ENCODE assay signal across 14 cellular contexts in the genomic region with DNA sequence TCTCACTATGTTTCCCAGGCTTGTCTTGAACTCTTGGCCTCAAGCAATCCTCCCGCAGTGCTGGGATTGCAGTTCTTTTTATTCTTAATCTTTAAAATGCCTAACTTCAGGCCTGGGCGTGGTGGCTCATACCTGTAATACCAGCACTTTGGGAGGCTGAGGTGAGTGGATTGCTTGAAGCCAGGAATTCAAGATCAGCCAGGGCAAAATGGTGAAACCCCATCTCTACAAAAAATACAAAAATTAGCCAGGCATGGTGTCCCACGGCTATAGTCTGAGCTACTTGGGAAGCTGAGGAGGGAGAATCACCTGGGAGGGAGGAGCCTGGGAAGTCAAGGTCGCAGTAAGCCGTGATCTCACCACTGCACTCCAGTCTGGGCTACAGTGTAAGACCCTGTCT.
"Had no signal": no experiment of that assay in that cellular context is flagged by ENCODE, and none has a peak within 500 bp of the region (broad histone marks: within the 10 kb centered on the region; RNA-seq: fewer than 3 reads in every experiment).

No MANE protein-coding gene starts in this region.

- ATAC-seq: stimulated activated effector memory CD8-positive, alpha-beta T cell treated with anti-CD3 and anti-CD28 coated beads, Interleukin-12 subunit alpha, Interleukin-12 subunit beta, amount 100 ng/mL, for 72 hours had no signal

- H3K36me3 ChIP-seq: vagina had no signal

- H3K27me3 Mint-ChIP-seq: activated CD4-positive, alpha-beta memory T cell treated with anti-CD3 and anti-CD28 coated beads, Interleukin-2, amount 10 ng/mL, durations not matched to agents 7 days and 5 days had no signal

- H3K27ac Mint-ChIP-seq: activated CD4-positive, alpha-beta memory T cell treated with anti-CD3 and anti-CD28 coated beads, Interleukin-2, amount 10 ng/mL, durations not matched to agents 7 days and 5 days; activated T-cell treated with anti-CD3 and anti-CD28 coated beads, Interleukin-2, amount 50 U/mL, for 24 hours; stimulated activated effector memory CD8-positive, alpha-beta T cell treated with anti-CD3 and anti-CD28 coated beads, Interleukin-12 subunit alpha, Interleukin-12 subunit beta, amount 100 ng/mL, for 72 hours had no signal

- H3K9me3 Mint-ChIP-seq: activated CD4-positive, alpha-beta memory T cell treated with anti-CD3 and anti-CD28 coated beads, Interleukin-2, amount 10 ng/mL, durations not matched to agents 7 days and 5 days; activated T-cell treated with anti-CD3 and anti-CD28 coated beads, Interleukin-2, amount 50 U/mL, for 24 hours; stimulated activated effector memory CD8-positive, alpha-beta T cell treated with anti-CD3 and anti-CD28 coated beads, Interleukin-12 subunit alpha, Interleukin-12 subunit beta, amount 100 ng/mL, for 72 hours had no signal

- DNase-seq: activated CD4-positive, alpha-beta memory T cell treated with anti-CD3 and anti-CD28 coated beads, Interleukin-2, amount 10 ng/mL, durations not matched to agents 7 days and 5 days; activated effector memory CD4-positive, alpha-beta T cell treated with Interleukin-2 at 50 U/mL for 16 hours; activated naive CD4-positive, alpha-beta T cell treated with anti-CD3 and anti-CD28 coated beads, Interleukin-2, amount 50 U/mL, for 16 hours; activated T-cell treated with anti-CD3 and anti-CD28 coated beads, Interleukin-2, amount 50 U/mL, for 24 hours; central memory CD4-positive, alpha-beta T cell; cortex of kidney; effector CD4-positive, alpha-beta T cell; esophagus squamous epithelium; hippocampal formation; stimulated activated CD4-positive, alpha-beta T cell treated with anti-CD3 and anti-CD28 coated beads, Interleukin-12 subunit alpha, Interleukin-12 subunit beta, amount 100 ng/mL, for 4 hours; stimulated activated CD4-positive, alpha-beta T cell treated with anti-CD3 and anti-CD28 coated beads, Interleukin-2, amount 100 ng/mL, for 24 hours; T-helper 1 cell had no signal

- H3K27ac ChIP-seq: esophagus squamous epithelium, vagina had no signal

- H3K4me3 ChIP-seq: esophagus squamous epithelium, vagina had no signal

- H3K4me3 Mint-ChIP-seq: activated CD4-positive, alpha-beta memory T cell treated with anti-CD3 and anti-CD28 coated beads, Interleukin-2, amount 10 ng/mL, durations not matched to agents 7 days and 5 days; activated T-cell treated with anti-CD3 and anti-CD28 coated beads, Interleukin-2, amount 50 U/mL, for 24 hours; stimulated activated effector memory CD8-positive, alpha-beta T cell treated with anti-CD3 and anti-CD28 coated beads, Interleukin-12 subunit alpha, Interleukin-12 subunit beta, amount 100 ng/mL, for 72 hours had no signal

- H3K36me3 Mint-ChIP-seq: stimulated activated effector memory CD8-positive, alpha-beta T cell treated with anti-CD3 and anti-CD28 coated beads, Interleukin-12 subunit alpha, Interleukin-12 subunit beta, amount 100 ng/mL, for 72 hours had no signal

- H3K4me1 Mint-ChIP-seq: activated CD4-positive, alpha-beta memory T cell treated with anti-CD3 and anti-CD28 coated beads, Interleukin-2, amount 10 ng/mL, durations not matched to agents 7 days and 5 days; stimulated activated effector memory CD8-positive, alpha-beta T cell treated with anti-CD3 and anti-CD28 coated beads, Interleukin-12 subunit alpha, Interleukin-12 subunit beta, amount 100 ng/mL, for 72 hours had no signal

- H3K9me3 ChIP-seq: esophagus squamous epithelium, vagina had no signal

- H3K27me3 ChIP-seq: vagina had no signal
